ENCODE assay signal across 18 cellular contexts in the genomic region with DNA sequence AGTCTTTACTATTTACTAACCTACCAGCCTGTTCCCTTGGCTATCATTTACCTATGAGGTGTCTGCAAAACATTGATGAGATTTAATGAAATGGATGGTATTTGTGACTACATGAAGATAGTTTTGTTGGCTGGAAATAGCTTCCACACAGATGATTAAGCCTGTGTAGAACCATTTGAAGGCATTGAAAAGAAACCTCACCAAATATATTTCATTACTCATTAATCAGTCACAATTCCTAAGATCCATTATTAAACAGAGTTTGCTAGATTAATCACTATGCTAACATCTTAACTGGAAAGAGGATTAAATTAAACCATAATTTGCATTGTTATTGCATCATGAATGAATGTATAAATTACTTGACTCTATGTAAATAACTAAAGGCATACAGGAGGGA.
"Had no signal": no experiment of that assay in that cellular context is flagged by ENCODE, and none has a peak within 500 bp of the region (broad histone marks: within the 10 kb centered on the region; RNA-seq: fewer than 3 reads in every experiment).

No MANE protein-coding gene starts in this region.

- H3K4me3 ChIP-seq: K562, SJSA1, SK-N-MC had no signal

- DNase-seq: Kasumi-1, MM.1S, NCI-H1105, NCI-H1436 treated with DMSO at 0.1 percent for 48 hours, NCI-H1694, NCI-H187 treated with DMSO at 0.1 percent for 48 hours, NCI-H2081, NCI-H2107, NCI-H2227 treated with DMSO at 0.1 percent for 48 hours, NCI-H524, NCI-H526 treated with DMSO at 0.1 percent for 48 hours, NCI-H774, Right ventricle myocardium superior, RPMI8226, SIG-M5 had no signal
